ENCODE assay signal across 28 cellular contexts in genomic region chr5:173313311-173313710, GRCh38.
"Had no signal": no experiment of that assay in that cellular context is flagged by ENCODE, and none has a peak within 500 bp of the region (broad histone marks: within the 10 kb centered on the region; RNA-seq: fewer than 3 reads in every experiment).

No MANE protein-coding gene starts in this region.

- H3K4me3 Mint-ChIP-seq: activated CD4-positive, alpha-beta memory T cell treated with anti-CD3 and anti-CD28 coated beads, Interleukin-2, amount 10 ng/mL, durations not matched to agents 7 days and 5 days; activated CD4-positive, alpha-beta T cell treated with anti-CD3 and anti-CD28 coated beads, Interleukin-2, amount 10 ng/mL, durations not matched to agents 7 days and 5 days; activated naive CD4-positive, alpha-beta T cell treated with anti-CD3 and anti-CD28 coated beads, Interleukin-2, amount 10 ng/mL, durations not matched to agents 7 days and 5 days; activated naive CD8-positive, alpha-beta T cell treated with anti-CD3 and anti-CD28 coated beads, Interleukin-2, amount 10 ng/mL, durations not matched to agents 7 days and 5 days; activated T-cell treated with anti-CD3 and anti-CD28 coated beads, Interleukin-2, amount 50 U/mL, for 24 hours; central memory CD8-positive, alpha-beta T cell; naive B cell; T-cell had no signal

- H3K4me1 Mint-ChIP-seq: activated CD4-positive, alpha-beta memory T cell treated with anti-CD3 and anti-CD28 coated beads, Interleukin-2, amount 10 ng/mL, durations not matched to agents 7 days and 5 days; activated CD4-positive, alpha-beta T cell treated with anti-CD3 and anti-CD28 coated beads, Interleukin-2, amount 10 ng/mL, durations not matched to agents 7 days and 5 days; activated naive CD4-positive, alpha-beta T cell treated with anti-CD3 and anti-CD28 coated beads, Interleukin-2, amount 10 ng/mL, durations not matched to agents 7 days and 5 days; T-cell had no signal

- DNase-seq: activated CD4-positive, alpha-beta memory T cell treated with anti-CD3 and anti-CD28 coated beads, Interleukin-2, amount 10 ng/mL, durations not matched to agents 7 days and 5 days; activated CD4-positive, alpha-beta T cell treated with anti-CD3 and anti-CD28 coated beads, Interleukin-2, amount 10 ng/mL, durations not matched to agents 7 days and 5 days; activated CD4-positive, CD25-positive, alpha-beta regulatory T cell treated with anti-CD3 and anti-CD28 coated beads, Interleukin-2, amount 50 U/mL, for 72 hours; activated CD8-positive, alpha-beta memory T cell treated with anti-CD3 and anti-CD28 coated beads, Interleukin-2, amount 50 U/mL, for 48 hours; activated gamma-delta T cell; activated naive CD4-positive, alpha-beta T cell treated with anti-CD3 and anti-CD28 coated beads, Interleukin-2, amount 10 ng/mL, durations not matched to agents 7 days and 5 days; activated naive CD8-positive, alpha-beta T cell treated with anti-CD3 and anti-CD28 coated beads, Interleukin-2, amount 10 ng/mL, durations not matched to agents 7 days and 5 days; activated T-cell treated with anti-CD3 and anti-CD28 coated beads, Interleukin-2, amount 50 U/mL, for 24 hours; dermis blood vessel endothelial cell; effector CD4-positive, alpha-beta T cell; esophagus squamous epithelium; left lung; mesendoderm; naive B cell; spleen; stimulated activated naive CD4-positive, alpha-beta T cell; T-cell; testis; transverse colon; WERI-Rb-1 had no signal

- H3K4me3 ChIP-seq: breast epithelium, esophagus squamous epithelium, left lung, lung, right atrium auricular region, spleen, testis, transverse colon had no signal

- H3K4me1 ChIP-seq: breast epithelium had no signal

- H3K27me3 ChIP-seq: breast epithelium, right atrium auricular region, testis had no signal

- H3K9me3 Mint-ChIP-seq: activated CD4-positive, alpha-beta memory T cell treated with anti-CD3 and anti-CD28 coated beads, Interleukin-2, amount 10 ng/mL, durations not matched to agents 7 days and 5 days; activated naive CD4-positive, alpha-beta T cell treated with anti-CD3 and anti-CD28 coated beads, Interleukin-2, amount 10 ng/mL, durations not matched to agents 7 days and 5 days; activated naive CD8-positive, alpha-beta T cell treated with anti-CD3 and anti-CD28 coated beads, Interleukin-2, amount 10 ng/mL, durations not matched to agents 7 days and 5 days; central memory CD8-positive, alpha-beta T cell had no signal

- H3K27ac ChIP-seq: breast epithelium, esophagus squamous epithelium, right atrium auricular region, transverse colon, WERI-Rb-1 had no signal

- H3K9me3 ChIP-seq: breast epithelium, esophagus squamous epithelium, left lung, right atrium auricular region, testis, transverse colon had no signal

- H3K36me3 Mint-ChIP-seq: T-cell had no signal

- FAIRE-seq: colon, frontal cortex, islet of Langerhans, urothelium cell line had no signal

- H3K27ac Mint-ChIP-seq: activated CD4-positive, alpha-beta memory T cell treated with anti-CD3 and anti-CD28 coated beads, Interleukin-2, amount 10 ng/mL, durations not matched to agents 7 days and 5 days; activated CD4-positive, alpha-beta T cell treated with anti-CD3 and anti-CD28 coated beads, Interleukin-2, amount 10 ng/mL, durations not matched to agents 7 days and 5 days; activated naive CD4-positive, alpha-beta T cell treated with anti-CD3 and anti-CD28 coated beads, Interleukin-2, amount 10 ng/mL, durations not matched to agents 7 days and 5 days; activated naive CD8-positive, alpha-beta T cell treated with anti-CD3 and anti-CD28 coated beads, Interleukin-2, amount 10 ng/mL, durations not matched to agents 7 days and 5 days; activated T-cell treated with anti-CD3 and anti-CD28 coated beads, Interleukin-2, amount 50 U/mL, for 24 hours; naive B cell; T-cell had no signal

- ATAC-seq: left lung, T-cell had no signal

- H3K36me3 ChIP-seq: breast epithelium, esophagus squamous epithelium, left lung, right atrium auricular region, transverse colon, WERI-Rb-1 had no signal
